In the genomic region with DNA sequence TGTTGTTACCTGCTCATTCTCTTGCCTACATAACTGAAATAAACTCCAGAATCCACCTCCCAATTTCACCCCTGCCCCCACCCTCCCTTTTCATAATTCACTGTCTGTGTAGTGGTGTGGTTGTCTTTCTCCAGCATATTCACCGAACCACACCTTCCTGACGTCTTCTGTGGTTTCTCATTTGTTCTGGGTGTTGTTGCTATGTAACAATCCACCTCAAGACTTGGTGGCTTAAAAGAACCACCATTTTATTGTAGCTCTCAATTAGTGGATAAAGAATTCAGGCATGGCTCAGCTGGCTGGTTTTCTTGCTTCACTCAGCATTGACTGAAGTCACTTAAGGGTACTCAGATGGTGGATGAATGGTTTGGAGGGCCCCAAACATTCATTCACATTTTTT, we compare ENCODE assay signal across 21 cellular contexts.
DNase-seq lines count a peak whose midpoint lies in the region; ATAC-seq and TF ChIP-seq lines count a peak whose summit lies in the region.
"Had no signal": no experiment of that assay in that cellular context is flagged by ENCODE, and none has a peak within 500 bp of the region (broad histone marks: within the 10 kb centered on the region; RNA-seq: fewer than 3 reads in every experiment).

No MANE protein-coding gene starts in this region.

- H3K36me3 ChIP-seq in DND-41 (ENCODE audit: insufficient read depth, low read length) (no peaks in the 10 kb centered on the region), psoas muscle (ENCODE audit: insufficient read depth in 1 of 2, low read depth in 1 of 2) (no peaks in the 10 kb centered on the region)
- H3K36me3 ChIP-seq: MG63 had no signal

- H3K27ac Mint-ChIP-seq in activated CD4-positive, alpha-beta T cell treated with anti-CD3 and anti-CD28 coated beads, Interleukin-2, amount 10 ng/mL, durations not matched to agents 7 days and 5 days: no peak overlapping the region
- peak overlapping the region; percentile 94 for H3K27ac Mint-ChIP-seq in activated T-helper 17 cell treated with anti-CD3 and anti-CD28 coated beads, Interleukin-2, amount 50 U/mL, for 72 hours
- H3K27ac Mint-ChIP-seq in CD14-positive monocyte: no peak overlapping the region

- H4K20me1 ChIP-seq in DND-41 (ENCODE audit: insufficient read depth, low read length): no peaks in the 10 kb centered on the region

- H3K9me3 ChIP-seq in DND-41 (ENCODE audit: insufficient read depth, low read length, severe bottlenecking): no peaks in the 10 kb centered on the region
- H3K9me3 ChIP-seq in psoas muscle: no peaks in the 10 kb centered on the region
- H3K9me3 ChIP-seq: Caco-2, MG63 had no signal

- peaks cover 36% of the 10 kb centered on the region for H3K9me3 Mint-ChIP-seq in activated CD4-positive, alpha-beta T cell treated with anti-CD3 and anti-CD28 coated beads, Interleukin-2, amount 10 ng/mL, durations not matched to agents 7 days and 5 days
- peaks cover 19% of the 10 kb centered on the region for H3K9me3 Mint-ChIP-seq in activated T-helper 17 cell treated with anti-CD3 and anti-CD28 coated beads, Interleukin-2, amount 50 U/mL, for 72 hours
- H3K9me3 Mint-ChIP-seq in CD14-positive monocyte: peaks cover 0 to 17% (median 6%) of the 10 kb centered on the region in 7 donors

- no peak overlapping the region for H3K4me2 ChIP-seq in DND-41 (ENCODE audit: insufficient read depth, low read length)

- peaks cover 3% of the 10 kb centered on the region for H3K27me3 Mint-ChIP-seq in activated CD4-positive, alpha-beta T cell treated with anti-CD3 and anti-CD28 coated beads, Interleukin-2, amount 10 ng/mL, durations not matched to agents 7 days and 5 days
- no peaks in the 10 kb centered on the region for H3K27me3 Mint-ChIP-seq in activated T-helper 17 cell treated with anti-CD3 and anti-CD28 coated beads, Interleukin-2, amount 50 U/mL, for 72 hours
- H3K27me3 Mint-ChIP-seq in CD14-positive monocyte (ENCODE audit: low read depth in 3 of 3): peaks cover 4 to 5% (median 4%) of the 10 kb centered on the region in 3 donors

- H3K79me2 ChIP-seq in DND-41 (ENCODE audit: insufficient read depth, low read length): no peaks in the 10 kb centered on the region

- H3K4me1 Mint-ChIP-seq in activated CD4-positive, alpha-beta T cell treated with anti-CD3 and anti-CD28 coated beads, Interleukin-2, amount 10 ng/mL, durations not matched to agents 7 days and 5 days: peaks cover 16% of the 10 kb centered on the region
- H3K4me1 Mint-ChIP-seq in activated T-helper 17 cell treated with anti-CD3 and anti-CD28 coated beads, Interleukin-2, amount 50 U/mL, for 72 hours: peaks cover 34% of the 10 kb centered on the region
- peaks cover 6% of the 10 kb centered on the region for H3K4me1 Mint-ChIP-seq in CD14-positive monocyte

- 91 to 100% (median 93%) methylated on average over 2 of the region's 2 CpGs for WGBS in psoas muscle, 3 donors

- H3K36me3 Mint-ChIP-seq in activated CD4-positive, alpha-beta T cell treated with anti-CD3 and anti-CD28 coated beads, Interleukin-2, amount 10 ng/mL, durations not matched to agents 7 days and 5 days (ENCODE audit: low read depth): peaks cover 7% of the 10 kb centered on the region
- H3K36me3 Mint-ChIP-seq in activated T-helper 17 cell treated with anti-CD3 and anti-CD28 coated beads, Interleukin-2, amount 50 U/mL, for 72 hours (ENCODE audit: low read depth): peaks cover 15% of the 10 kb centered on the region
- no peaks in the 10 kb centered on the region for H3K36me3 Mint-ChIP-seq in CD14-positive monocyte

- H3K4me3 Mint-ChIP-seq in activated CD4-positive, alpha-beta T cell treated with anti-CD3 and anti-CD28 coated beads, Interleukin-2, amount 10 ng/mL, durations not matched to agents 7 days and 5 days: no peak overlapping the region
- H3K4me3 Mint-ChIP-seq in activated T-helper 17 cell treated with anti-CD3 and anti-CD28 coated beads, Interleukin-2, amount 50 U/mL, for 72 hours: peak overlapping the region; percentile 46
- H3K4me3 Mint-ChIP-seq in CD14-positive monocyte: no peak overlapping the region

- no peak overlapping the region for H3K9ac ChIP-seq in DND-41 (ENCODE audit: low read depth, low read length)

- H3K27ac ChIP-seq in DND-41 (ENCODE audit: low read length) (no peak overlapping the region), psoas muscle (peak overlapping the region; percentile 66)
- H3K27ac ChIP-seq: SK-N-MC had no signal

- CTCF ChIA-PET in activated CD4-positive, alpha-beta T cell treated with anti-CD3 and anti-CD28 coated beads, Interleukin-2, amount 10 ng/mL, durations not matched to agents 7 days and 5 days (lab: Charles Lee): interaction anchor here (0.7 to 1.3 kb wide), 2 partner anchors 12 to 1209 kb away, joined by 3 read pairs; no protein-coding TSS in a partner anchor

- peak; percentile 33 for DNase-seq in activated CD4-positive, alpha-beta T cell treated with anti-CD3 and anti-CD28 coated beads, Interleukin-2, amount 10 ng/mL, durations not matched to agents 7 days and 5 days
- DNase-seq in activated CD4-positive, alpha-beta T cell treated with anti-CD3 and anti-CD28 coated beads, Interleukin-2, amount 50 U/mL, for 1 hour: no peak
- no peak for DNase-seq in DND-41
- no peak for DNase-seq in psoas muscle
- no peak for DNase-seq in RKO (ENCODE audit: low spot score)
- no peak for DNase-seq in CD14-positive monocyte (ENCODE audit: low spot score)
- DNase-seq in A172 (ENCODE audit: low spot score): no peak
- DNase-seq: 8988T, Caco-2, DMS153, EL, Karpas-422, MG63, NCI-H1092 treated with DMSO at 0.1 percent for 48 hours, NCI-H1694, NCI-H2107, NCI-H2227 treated with DMSO at 0.1 percent for 48 hours, NCI-H524 had no signal

- TF ChIP-seq CTCF in DND-41 (IDR thresholded peaks at IDR 0.05; ENCODE audit: borderline replicate concordance, extremely low read depth, low read length, poor library complexity, severe bottlenecking): no peak
- no peak for TF ChIP-seq CTCF in psoas muscle (IDR thresholded peaks at IDR 0.05)
- TF ChIP-seq CTCF in CD14-positive monocyte (IDR thresholded peaks at IDR 0.05): no peak

- H3K4me3 ChIP-seq in DND-41 (ENCODE audit: low read depth in 1 of 2, low read length in 2 of 2): no peak overlapping the region
- no peak overlapping the region for H3K4me3 ChIP-seq in psoas muscle
- H3K4me3 ChIP-seq: MG63, SK-N-MC had no signal

- ATAC-seq in DND-41 (ENCODE audit: insufficient read depth, low read depth) (0 out of 3 replicates have a peak, but pooled peaks have one; percentile 50), psoas muscle (no peak)
- ATAC-seq in activated T-helper 17 cell treated with anti-CD3 and anti-CD28 coated beads, Interleukin-2, amount 50 U/mL, for 72 hours (replicated peaks): peak; percentile 57
- ATAC-seq: Right ventricle myocardium inferior had no signal

- H3K27me3 ChIP-seq in DND-41 (ENCODE audit: insufficient read depth, low read length, poor library complexity) (no peaks in the 10 kb centered on the region), psoas muscle (ENCODE audit: insufficient read depth in 3 of 3, low read length in 2 of 3) (no peaks in the 10 kb centered on the region)
- H3K27me3 ChIP-seq: MG63 had no signal

- H3K4me1 ChIP-seq in DND-41 (ENCODE audit: insufficient read depth, low read length) (no peaks in the 10 kb centered on the region), psoas muscle (peaks cover 14% of the 10 kb centered on the region)
- H3K4me1 ChIP-seq: Caco-2 had no signal

- H2AFZ ChIP-seq in DND-41 (ENCODE audit: low read depth, low read length): no peak overlapping the region

- POLR2A ChIA-PET in activated CD4-positive, alpha-beta T cell treated with anti-CD3 and anti-CD28 coated beads, Interleukin-2, amount 10 ng/mL, durations not matched to agents 7 days and 5 days (lab: Charles Lee): no interaction called here

- intact Hi-C loops in psoas muscle (cut with DNase I): loop anchor here (5.0 kb wide), 1 partner anchor 67 kb away; no protein-coding TSS in a partner anchor
- intact Hi-C loops in CD14-positive monocyte (cut with micrococcal nuclease): no loop called here

Comparison
In these comparisons a context has a peak if more than half of its experiments do, and no peak if none do; other contexts are left out.
1. ATAC-seq: peak in DND-41 (single experiment) and activated T-helper 17 cell treated with anti-CD3 and anti-CD28 coated beads, Interleukin-2, amount 50 U/mL, for 72 hours (single experiment); none in psoas muscle (0 of 4).
2. intact Hi-C loops: an anchor here in psoas muscle (5.0 kb wide); none called in CD14-positive monocyte.